In the genomic region with DNA sequence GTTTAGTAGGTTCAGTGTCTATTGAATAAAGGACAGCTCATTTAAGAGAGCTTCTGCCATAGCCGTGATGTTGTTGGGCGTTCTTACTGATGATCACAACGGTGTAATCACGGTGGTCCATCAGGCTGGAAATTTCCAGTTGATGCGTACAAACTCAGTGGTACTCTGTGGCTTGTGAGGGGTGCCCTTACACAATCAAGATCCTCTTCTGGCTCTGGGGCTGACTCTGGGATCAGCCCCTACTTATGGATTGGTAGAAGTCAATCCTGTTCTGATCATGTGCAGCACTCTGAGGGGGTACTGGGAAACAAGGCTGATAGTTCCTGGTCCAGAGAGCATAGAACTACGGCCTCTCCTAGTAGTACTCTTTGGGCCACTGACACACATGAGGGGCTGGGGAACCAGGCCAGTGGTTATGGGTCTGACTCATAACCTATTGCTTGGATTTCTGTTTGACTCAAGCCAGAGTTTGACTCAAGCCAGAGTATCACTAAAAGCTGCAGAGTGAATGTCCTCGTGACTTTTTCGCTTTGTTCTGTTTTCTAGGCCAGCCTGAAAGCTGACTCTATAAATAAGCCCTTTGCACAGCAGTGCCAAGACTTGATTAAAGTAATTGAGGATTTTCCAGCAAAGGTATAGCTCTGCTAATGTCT, we compare ENCODE assay signal across 10 cellular contexts. TPM values are rescaled to one million over a fixed set of nuclear protein-coding genes. Genes with fewer than 3 reads are reported as not detected.
A peak's percentile ranks its signal among the peaks of the same experiment; 100 is the strongest.
DNase-seq lines count a peak whose midpoint lies in the region; ATAC-seq, FAIRE-seq and TF ChIP-seq lines count a peak whose summit lies in the region.
"Not testable (repeated sequence)": the region's sequence is repeated elsewhere in the genome, so short reads cannot be mapped to it uniquely, and the experiment has no call there.
"Had no signal": no experiment of that assay in that cellular context is flagged by ENCODE, and none has a peak within 500 bp of the region (broad histone marks: within the 10 kb centered on the region; RNA-seq: fewer than 3 reads in every experiment).

No MANE protein-coding gene starts in this region.

- H3K27me3 Mint-ChIP-seq in activated T-helper 17 cell treated with anti-CD3 and anti-CD28 coated beads, Interleukin-2, amount 50 U/mL, for 72 hours, result not testable (repeated sequence)

- H3K4me1 ChIP-seq in OCI-LY3 (ENCODE audit: low read length), result peaks cover 32% of the 10 kb centered on the region
- H3K4me1 ChIP-seq in foreskin keratinocyte, result not testable (repeated sequence)

- FAIRE-seq in GM12892 (lab: Jason Lieb, UNC), result peak; percentile 81

- DNase-seq in GM12892 (ENCODE audit: insufficient read length); foreskin keratinocyte: not testable (repeated sequence)
- peak; percentile 43 for DNase-seq in stimulated activated CD4-positive, alpha-beta T cell treated with anti-CD3 and anti-CD28 coated beads, Interleukin-1b, Interleukin-23, amount 100 ng/mL, for 48 hours

- H3K27me3 ChIP-seq in OCI-LY3 (ENCODE audit: low read depth, low read length); foreskin keratinocyte: not testable (repeated sequence)

- ATAC-seq in GM19452 (IDR thresholded peaks at IDR 0.05; ENCODE audit: unreplicated experiment), result peak; percentile 88
- ATAC-seq in HG02623 (IDR thresholded peaks at IDR 0.05; ENCODE audit: unreplicated experiment), result peak; percentile 89
- ATAC-seq in HG03159 (IDR thresholded peaks at IDR 0.05; ENCODE audit: unreplicated experiment), result peak; percentile 79
- peak; percentile 99 for ATAC-seq in activated T-helper 17 cell treated with anti-CD3 and anti-CD28 coated beads, Interleukin-2, amount 50 U/mL, for 72 hours (replicated peaks)
- peak; percentile 55 for ATAC-seq in foreskin keratinocyte

- H3K36me3 Mint-ChIP-seq in activated T-helper 17 cell treated with anti-CD3 and anti-CD28 coated beads, Interleukin-2, amount 50 U/mL, for 72 hours (ENCODE audit: low read depth), result peaks cover 77% of the 10 kb centered on the region

- not testable (repeated sequence) for H3K9ac ChIP-seq in OCI-LY3 (ENCODE audit: low read length)

- peaks cover 62% of the 10 kb centered on the region for H3K79me2 ChIP-seq in OCI-LY3 (ENCODE audit: low read length)

- not testable (repeated sequence) for H2AFZ ChIP-seq in OCI-LY3 (ENCODE audit: low read depth, low read length)

- H3K4me1 Mint-ChIP-seq in activated T-helper 17 cell treated with anti-CD3 and anti-CD28 coated beads, Interleukin-2, amount 50 U/mL, for 72 hours, result peaks cover 17% of the 10 kb centered on the region

- H3K4me3 Mint-ChIP-seq in activated T-helper 17 cell treated with anti-CD3 and anti-CD28 coated beads, Interleukin-2, amount 50 U/mL, for 72 hours, result peak overlapping the region; percentile 63

- H3K27ac ChIP-seq in OCI-LY3 (ENCODE audit: low read length), result peak overlapping the region; percentile 63
- H3K27ac ChIP-seq in foreskin keratinocyte, result not testable (repeated sequence)

- not testable (repeated sequence) for H3K36me3 ChIP-seq in OCI-LY3 (replicated peaks; ENCODE audit: low read depth, low read length)

- not testable (repeated sequence) for H3K9me3 Mint-ChIP-seq in activated T-helper 17 cell treated with anti-CD3 and anti-CD28 coated beads, Interleukin-2, amount 50 U/mL, for 72 hours

- peak overlapping the region; percentile 66 for H3K4me2 ChIP-seq in OCI-LY3 (ENCODE audit: low read length)

- not testable (repeated sequence) for TF ChIP-seq CTCF in OCI-LY3 (IDR thresholded peaks at IDR 0.05; ENCODE audit: low read depth, low read length); foreskin keratinocyte (conservative IDR thresholded peaks at IDR 0.05)

- H3K9me3 ChIP-seq in OCI-LY3 (ENCODE audit: insufficient read depth, low read length), result not testable (repeated sequence)

- not testable (repeated sequence) for TF ChIP-seq POLR2A in GM12892 (IDR thresholded peaks at IDR 0.05; ENCODE audit: low read depth, low read length)

- peak overlapping the region; percentile 88 for H3K27ac Mint-ChIP-seq in activated T-helper 17 cell treated with anti-CD3 and anti-CD28 coated beads, Interleukin-2, amount 50 U/mL, for 72 hours

- H3K4me3 ChIP-seq in OCI-LY3 (ENCODE audit: low read length), result peak overlapping the region; percentile 37

- H4K20me1 ChIP-seq in OCI-LY3 (ENCODE audit: insufficient read depth, low read length), result peaks cover 57% of the 10 kb centered on the region

RNA-seq across cellular contexts. Expression of gene MZT2A, which starts 6.2 kb away (rescaled TPM):
- polyA plus RNA-seq in GM12892 (2012; ENCODE audit: missing spikeins), result 32.4 TPM
- 100 to 1,000 TPM in 1 of 2 donors, 10 to 100 TPM in 1; 96.0 to 112 TPM for total RNA-seq in activated T-helper 17 cell treated with anti-CD3 and anti-CD28 coated beads, Interleukin-2, amount 50 U/mL, for 72 hours
- 206 and 383 TPM in 2 replicates for total RNA-seq in foreskin keratinocyte
- polyA plus RNA-seq in foreskin keratinocyte, result 197 and 467 TPM in 2 replicates

RNA-seq across cellular contexts. Expression of gene TUBA3D, which starts 22.5 kb away (rescaled TPM):
- polyA plus RNA-seq in GM12892 (2012; ENCODE audit: missing spikeins), result 0.74 TPM
- total RNA-seq in activated T-helper 17 cell treated with anti-CD3 and anti-CD28 coated beads, Interleukin-2, amount 50 U/mL, for 72 hours, result not detected
- total RNA-seq in foreskin keratinocyte, result not detected in 2 replicates
- polyA plus RNA-seq in foreskin keratinocyte, result not detected in 2 replicates
- total RNA-seq: aorta, kidney epithelial cell had no signal

RNA-seq across cellular contexts. Expression of gene CCDC74A, which starts 29.2 kb away (rescaled TPM):
- 42.7 TPM for polyA plus RNA-seq in GM12892 (2012; ENCODE audit: missing spikeins)
- total RNA-seq in activated T-helper 17 cell treated with anti-CD3 and anti-CD28 coated beads, Interleukin-2, amount 50 U/mL, for 72 hours, result 1 to 10 TPM; 2.7 to 5.9 TPM
- total RNA-seq in foreskin keratinocyte, result 11.7 and 13.3 TPM in 2 replicates
- 11.6 and 14.1 TPM in 2 replicates for polyA plus RNA-seq in foreskin keratinocyte
